Comparison of ENCODE assay signal across 8 cellular contexts in genomic region chr14:75334191-75335051, GRCh38. TPM values are rescaled to one million over a fixed set of nuclear protein-coding genes. Genes with fewer than 3 reads are reported as not detected.
A peak's percentile ranks its signal among the peaks of the same experiment; 100 is the strongest.
DNase-seq lines count a peak whose midpoint lies in the region; ATAC-seq and TF ChIP-seq lines count a peak whose summit lies in the region.

No MANE protein-coding gene starts in this region.

- H3K9me3 ChIP-seq in BLaER1 treated with 17β-estradiol and CSF1 and Interleukin-3, amounts not matched to agents 10 nM and 100 nM (replicated peaks in 1 of 11) = peaks cover 0 to 21% (median 15%) of the 10 kb centered on the region in 11 experiments; a peak in 19 of 22 replicates
- H3K9me3 ChIP-seq in OCI-LY3 (ENCODE audit: insufficient read depth, low read length) (no peaks in the 10 kb centered on the region), right lobe of liver (no peaks in the 10 kb centered on the region)

- peak overlapping the region; percentile 89 to 96 (median 93) for H3K27ac ChIP-seq in BLaER1 treated with 17β-estradiol and CSF1 and Interleukin-3, amounts not matched to agents 10 nM and 100 nM
- H3K27ac ChIP-seq in OCI-LY3 (ENCODE audit: low read length) (peak overlapping the region; percentile 10; the same call in 1 of the 2 replicates), right lobe of liver (peak overlapping the region; percentile 59 to 82 (median 62))

- intact Hi-C loops in right lobe of liver (cut with DNase I) = no loop called here

- in situ Hi-C loops in G401 (cut with HindIII; ENCODE audit: low sequenced_read_pairs) = no loop called here

- H3K9ac ChIP-seq in BLaER1 treated with 17β-estradiol and CSF1 and Interleukin-3, amounts not matched to agents 10 nM and 100 nM = peak overlapping the region; percentile 80 to 88 (median 87)
- peak overlapping the region; percentile 59 for H3K9ac ChIP-seq in OCI-LY3 (ENCODE audit: low read length)

- TF ChIP-seq CTCF in OCI-LY3 (IDR thresholded peaks at IDR 0.05; ENCODE audit: low read depth, low read length) (no peak), right lobe of liver (IDR thresholded peaks at IDR 0.05) (no peak)

- peak overlapping the region; percentile 91 for H2AFZ ChIP-seq in OCI-LY3 (ENCODE audit: low read depth, low read length)

- WGBS in right lobe of liver (ENCODE audit: insufficient coverage, low coverage, low lambda C conversion rate, missing lambda C conversion rate) = 57% methylated on average over 22 of the region's 23 CpGs

- H3K27me3 ChIP-seq in BLaER1 treated with 17β-estradiol and CSF1 and Interleukin-3, amounts not matched to agents 10 nM and 100 nM = no peaks in the 10 kb centered on the region
- no peaks in the 10 kb centered on the region for H3K27me3 ChIP-seq in OCI-LY3 (ENCODE audit: low read depth, low read length)
- H3K27me3 ChIP-seq in right lobe of liver = no peaks in the 10 kb centered on the region

- peak overlapping the region; percentile 8 to 65 (median 52); a peak in 17 of 20 replicates for H3K4me3 ChIP-seq in BLaER1 treated with 17β-estradiol and CSF1 and Interleukin-3, amounts not matched to agents 10 nM and 100 nM
- H3K4me3 ChIP-seq in OCI-LY3 (ENCODE audit: low read length) = peak overlapping the region; percentile 73
- H3K4me3 ChIP-seq in right lobe of liver = no peak overlapping the region

- H3K4me2 ChIP-seq in BLaER1 treated with 17β-estradiol and CSF1 and Interleukin-3, amounts not matched to agents 10 nM and 100 nM = peak overlapping the region; percentile 78 to 98 (median 94)
- H3K4me2 ChIP-seq in OCI-LY3 (ENCODE audit: low read length) = peak overlapping the region; percentile 90

- no peaks in the 10 kb centered on the region for H4K20me1 ChIP-seq in BLaER1 treated with 17β-estradiol and CSF1 and Interleukin-3, amounts not matched to agents 10 nM and 100 nM
- H4K20me1 ChIP-seq in OCI-LY3 (ENCODE audit: insufficient read depth, low read length) = no peaks in the 10 kb centered on the region

- no peaks in the 10 kb centered on the region for H3K36me3 ChIP-seq in BLaER1 treated with 17β-estradiol and CSF1 and Interleukin-3, amounts not matched to agents 10 nM and 100 nM
- H3K36me3 ChIP-seq in OCI-LY3 (replicated peaks; ENCODE audit: low read depth, low read length) (no peaks in the 10 kb centered on the region), right lobe of liver (no peaks in the 10 kb centered on the region)

- peaks cover 41 to 77% (median 59%) of the 10 kb centered on the region in 10 experiments for H3K4me1 ChIP-seq in BLaER1 treated with 17β-estradiol and CSF1 and Interleukin-3, amounts not matched to agents 10 nM and 100 nM
- H3K4me1 ChIP-seq in OCI-LY3 (ENCODE audit: low read length) (peaks cover 26% of the 10 kb centered on the region), right lobe of liver (no peaks in the 10 kb centered on the region)

- TF ChIP-seq POLR2A in right lobe of liver (IDR thresholded peaks at IDR 0.05) = peak; percentile 44

- peak; percentile 70 to 77 (median 73) for ATAC-seq in right lobe of liver
- ATAC-seq in HG02642 (IDR thresholded peaks at IDR 0.05; ENCODE audit: poor library complexity, unreplicated experiment) = no peak

- H3K79me2 ChIP-seq in OCI-LY3 (ENCODE audit: low read length) = no peaks in the 10 kb centered on the region

- DNase-seq in activated naive CD4-positive, alpha-beta T cell treated with anti-CD3 and anti-CD28 coated beads, Interleukin-2, amount 50 U/mL, for 16 hours = peak; percentile 43
- DNase-seq in right lobe of liver (peak; percentile 50 to 67 (median 58)), SHP77 (lab: John Stamatoyannopoulos, UW) (no peak), G401 (ENCODE audit: low spot score) (no peak)
- DNase-seq in stimulated activated CD8-positive, alpha-beta memory T cell treated with anti-CD3 and anti-CD28 coated beads, Interleukin-7, amount 100 ng/mL, for 1 hour (ENCODE audit: low read depth in 2 of 2) = peak; percentile 9 to 27

RNA-seq across cellular contexts. Expression of gene FOS, which starts 55.8 kb away (rescaled TPM):
- 100 to 1,000 TPM in 1 of 6 experiments, 10 to 100 TPM in 4, 1 to 10 TPM in 1; 9.9 to 151 (median 49.5) TPM for total RNA-seq in right lobe of liver
- 29.8 and 41.0 TPM in 2 replicates for total RNA-seq in G401 (2014; rRNA removed; shearing (Covaris generic))

Comparison
In these comparisons a context has a peak if more than half of its experiments do, and no peak if none do; other contexts are left out.
1. H3K27ac ChIP-seq: peak in every context shown above with its lines; median percentile 93 in BLaER1 treated with 17β-estradiol and CSF1 and Interleukin-3, amounts not matched to agents 10 nM and 100 nM; 62 in right lobe of liver; 10 in OCI-LY3.
2. H3K4me3 ChIP-seq: peak in BLaER1 treated with 17β-estradiol and CSF1 and Interleukin-3, amounts not matched to agents 10 nM and 100 nM (10 of 10) and OCI-LY3 (single experiment); none in right lobe of liver (0 of 3).
3. DNase-seq: peak in activated naive CD4-positive, alpha-beta T cell treated with anti-CD3 and anti-CD28 coated beads, Interleukin-2, amount 50 U/mL, for 16 hours (single experiment), right lobe of liver (3 of 3) and stimulated activated CD8-positive, alpha-beta memory T cell treated with anti-CD3 and anti-CD28 coated beads, Interleukin-7, amount 100 ng/mL, for 1 hour (2 of 2); none in SHP77 (0 of 2) and G401 (single experiment).